In the genomic region with DNA sequence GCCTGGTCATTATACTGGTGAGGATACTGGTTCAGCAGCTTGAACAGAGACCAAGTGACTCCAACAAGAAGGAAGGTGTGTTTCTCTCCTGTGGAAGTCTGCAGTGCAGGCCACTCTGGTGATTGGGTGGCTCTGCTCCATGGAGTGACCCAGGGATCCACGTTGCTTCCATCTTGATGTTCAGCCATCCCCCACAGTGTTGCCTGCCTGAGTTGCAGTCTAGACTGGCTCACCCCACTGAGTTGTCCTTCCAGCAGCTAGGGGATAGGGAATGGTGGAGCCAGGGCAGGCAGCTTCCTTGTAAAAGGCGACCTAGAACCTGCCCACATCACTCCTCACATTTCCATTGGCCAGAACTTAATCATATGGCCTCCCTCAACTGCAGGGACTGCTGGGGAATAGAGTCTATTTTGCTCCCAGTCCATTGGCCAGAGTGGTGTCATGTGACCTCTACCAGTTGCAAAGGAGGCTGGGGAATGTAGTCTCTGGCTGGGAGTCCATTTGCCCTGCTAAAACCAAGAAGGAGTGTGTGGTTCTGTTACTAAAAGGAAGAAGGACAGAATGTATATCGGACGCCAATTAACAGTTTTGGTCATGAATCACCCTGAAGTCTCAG, we compare ENCODE assay signal across 13 cellular contexts. TPM values are rescaled to one million over a fixed set of nuclear protein-coding genes. Genes with fewer than 3 reads are reported as not detected.
DNase-seq lines count a peak whose midpoint lies in the region; ATAC-seq and TF ChIP-seq lines count a peak whose summit lies in the region.
"Had no signal": no experiment of that assay in that cellular context is flagged by ENCODE, and none has a peak within 500 bp of the region (broad histone marks: within the 10 kb centered on the region; RNA-seq: fewer than 3 reads in every experiment).

No MANE protein-coding gene starts in this region.

- WGBS in ovary, 3 donors: 87 to 89% (median 88%) methylated on average over 4 of the region's 4 CpGs
- WGBS in hepatocyte (ENCODE audit: low lambda C conversion rate, missing lambda C conversion rate): 93% methylated on average over 4 of the region's 4 CpGs

- no peaks in the 10 kb centered on the region for H3K4me1 Mint-ChIP-seq in MCF 10A (ENCODE audit: insufficient read depth, unreplicated experiment)
- H3K4me1 Mint-ChIP-seq in stimulated activated naive CD8-positive, alpha-beta T cell treated with anti-CD3 and anti-CD28 coated beads, Interleukin-15, amount 100 ng/mL, for 72 hours: peaks cover 5% of the 10 kb centered on the region
- H3K4me1 Mint-ChIP-seq: H9 had no signal

- POLR2A ChIA-PET in MCF 10A (lab: Yijun Ruan, JAX): interaction anchor here (0.8 kb wide), 1 partner anchor 51 kb away, joined by 3 read pairs; no protein-coding TSS in a partner anchor

- H3K4me3 ChIP-seq in breast epithelium (no peak overlapping the region), NB4 (ENCODE audit: low read depth, low read length) (no peak overlapping the region), ovary (no peak overlapping the region), hepatocyte (no peak overlapping the region)
- H3K4me3 ChIP-seq: lower lobe of right lung had no signal

- H4K20me1 ChIP-seq in hepatocyte (ENCODE audit: insufficient read depth, poor library complexity, severe bottlenecking): no peaks in the 10 kb centered on the region

- H3K4me3 Mint-ChIP-seq in MCF 10A (ENCODE audit: unreplicated experiment): no peak overlapping the region
- no peak overlapping the region for H3K4me3 Mint-ChIP-seq in stimulated activated naive CD8-positive, alpha-beta T cell treated with anti-CD3 and anti-CD28 coated beads, Interleukin-15, amount 100 ng/mL, for 72 hours
- H3K4me3 Mint-ChIP-seq: dendritic cell treated with granulocyte-macrophage colony-stimulating factor and Interleukin-4, amounts not matched to agents 40 ng/mL and 50 ng/mL, for 4 days; H9 had no signal

- BruUV-seq in MCF 10A (replicated peaks; lab: Mats Ljungman, UMichigan): no TSS peak

- CTCF ChIA-PET in MCF 10A (lab: Yijun Ruan, JAX): no interaction called here

- DNase-seq in MCF 10A (ENCODE audit: unreplicated experiment): peak; percentile 14
- DNase-seq in breast epithelium (ENCODE audit: low spot score in 2 of 2): no peak
- peak; percentile 66 for DNase-seq in NB4 (ENCODE audit: low read depth)
- DNase-seq in dermis blood vessel endothelial cell: peak; percentile 38
- no peak for DNase-seq in stimulated activated naive CD8-positive, alpha-beta T cell treated with anti-CD3 and anti-CD28 coated beads, Interleukin-15, amount 100 ng/mL, for 72 hours
- no peak for DNase-seq in HCEC 1CT
- DNase-seq in ovary: no peak
- no peak for DNase-seq in hepatocyte (ENCODE audit: low spot score)
- DNase-seq: activated CD4-positive, CD25-positive, alpha-beta regulatory T cell; H9; lower lobe of right lung; NCI-H1105 treated with DMSO at 0.1 percent for 48 hours had no signal

- TF ChIP-seq CTCF in MCF 10A (IDR thresholded peaks at IDR 0.05; ENCODE audit: unreplicated experiment) (no peak), breast epithelium (IDR thresholded peaks at IDR 0.05) (no peak), NB4 (IDR thresholded peaks at IDR 0.05; ENCODE audit: low read depth, low read length) (no peak), ovary (IDR thresholded peaks at IDR 0.05) (no peak), hepatocyte (IDR thresholded peaks at IDR 0.05; ENCODE audit: poor library complexity) (no peak)

- no peak for TF ChIP-seq EP300 in ovary (IDR thresholded peaks at IDR 0.05)

- H3K27me3 ChIP-seq in breast epithelium (no peaks in the 10 kb centered on the region), ovary (no peaks in the 10 kb centered on the region), hepatocyte (no peaks in the 10 kb centered on the region)

- no peaks in the 10 kb centered on the region for H3K9me2 ChIP-seq in hepatocyte (replicated peaks; ENCODE audit: insufficient read depth)

- no peaks in the 10 kb centered on the region for H3K27me3 Mint-ChIP-seq in MCF 10A (ENCODE audit: insufficient read depth, unreplicated experiment)
- no peaks in the 10 kb centered on the region for H3K27me3 Mint-ChIP-seq in stimulated activated naive CD8-positive, alpha-beta T cell treated with anti-CD3 and anti-CD28 coated beads, Interleukin-15, amount 100 ng/mL, for 72 hours
- H3K27me3 Mint-ChIP-seq: dendritic cell treated with granulocyte-macrophage colony-stimulating factor and Interleukin-4, amounts not matched to agents 40 ng/mL and 50 ng/mL, for 4 days had no signal

- H3K9me3 Mint-ChIP-seq in MCF 10A (ENCODE audit: unreplicated experiment): peaks cover 10% of the 10 kb centered on the region
- H3K9me3 Mint-ChIP-seq in stimulated activated naive CD8-positive, alpha-beta T cell treated with anti-CD3 and anti-CD28 coated beads, Interleukin-15, amount 100 ng/mL, for 72 hours: peaks cover 4 to 14% of the 10 kb centered on the region in 2 donors

- no peak overlapping the region for H3K27ac Mint-ChIP-seq in MCF 10A (ENCODE audit: low read depth, unreplicated experiment)
- no peak overlapping the region for H3K27ac Mint-ChIP-seq in stimulated activated naive CD8-positive, alpha-beta T cell treated with anti-CD3 and anti-CD28 coated beads, Interleukin-15, amount 100 ng/mL, for 72 hours
- H3K27ac Mint-ChIP-seq: dendritic cell treated with granulocyte-macrophage colony-stimulating factor and Interleukin-4, amounts not matched to agents 40 ng/mL and 50 ng/mL, for 4 days had no signal

- peaks cover 0 to 7% of the 10 kb centered on the region in 2 donors for H3K9me3 ChIP-seq in breast epithelium
- no peaks in the 10 kb centered on the region for H3K9me3 ChIP-seq in ovary
- H3K9me3 ChIP-seq in hepatocyte (ENCODE audit: low read depth): no peaks in the 10 kb centered on the region
- H3K9me3 ChIP-seq: lower lobe of right lung had no signal

- peak; percentile 56 for ATAC-seq in stimulated activated naive CD8-positive, alpha-beta T cell treated with anti-CD3 and anti-CD28 coated beads, Interleukin-15, amount 100 ng/mL, for 72 hours
- ATAC-seq: lower lobe of right lung had no signal

- intact Hi-C loops in MCF 10A (cut with micrococcal nuclease): no loop called here
- intact Hi-C loops in breast epithelium (cut with DNase I; ENCODE audit: low total_unique reads): no loop called here
- intact Hi-C loops in ovary (cut with DNase I): no loop called here

- no peaks in the 10 kb centered on the region for H3K4me1 ChIP-seq in breast epithelium
- no peaks in the 10 kb centered on the region for H3K4me1 ChIP-seq in ovary (ENCODE audit: insufficient read depth)
- no peaks in the 10 kb centered on the region for H3K4me1 ChIP-seq in hepatocyte (ENCODE audit: insufficient read depth)
- H3K4me1 ChIP-seq: lower lobe of right lung had no signal

- TF ChIP-seq POLR2A in breast epithelium (IDR thresholded peaks at IDR 0.05) (no peak), NB4 (IDR thresholded peaks at IDR 0.05; ENCODE audit: extremely low read depth, insufficient read length) (no peak), ovary (IDR thresholded peaks at IDR 0.05) (no peak)

- no peaks in the 10 kb centered on the region for H3K36me3 ChIP-seq in breast epithelium
- H3K36me3 ChIP-seq in ovary: no peaks in the 10 kb centered on the region
- no peaks in the 10 kb centered on the region for H3K36me3 ChIP-seq in hepatocyte (replicated peaks; ENCODE audit: insufficient read depth, low read depth)

- H3K79me2 ChIP-seq in hepatocyte: no peaks in the 10 kb centered on the region

- no peak overlapping the region for H3K4me2 ChIP-seq in hepatocyte

- H2AFZ ChIP-seq in hepatocyte: no peak overlapping the region

- no peak overlapping the region for H3K27ac ChIP-seq in breast epithelium
- no peak overlapping the region for H3K27ac ChIP-seq in ovary
- no peak overlapping the region for H3K27ac ChIP-seq in hepatocyte
- H3K27ac ChIP-seq: lower lobe of right lung had no signal

- peaks cover 9% of the 10 kb centered on the region for H3K36me3 Mint-ChIP-seq in MCF 10A (ENCODE audit: insufficient read depth, unreplicated experiment)

RNA-seq across cellular contexts. Expression of gene MAN2B2, which starts 8.0 kb away (rescaled TPM):
- 12.5 and 13.9 TPM in 2 replicates for total RNA-seq in MCF 10A (2022)
- 10 to 100 TPM; 18.7 to 49.8 (median 19.6) TPM for total RNA-seq in breast epithelium
- total RNA-seq in dermis blood vessel endothelial cell: 12.3 and 22.7 TPM in 2 replicates
- total RNA-seq in ovary: 10 to 100 TPM; 19.1 to 49.2 (median 40.4) TPM
- polyA plus RNA-seq in ovary: 10 to 100 TPM; 26.8 to 27.1 TPM
- 21.1 and 22.2 TPM in 2 replicates for total RNA-seq in hepatocyte
- polyA plus RNA-seq in hepatocyte: 21.4 and 24.0 TPM in 2 replicates

RNA-seq across cellular contexts. Expression of gene MRFAP1, which starts 57.5 kb away (rescaled TPM):
- 387 and 481 TPM in 2 replicates for total RNA-seq in MCF 10A (2022)
- total RNA-seq in breast epithelium: 100 to 1,000 TPM; 119 to 172 (median 142) TPM
- 88.2 and 147 TPM in 2 replicates for total RNA-seq in dermis blood vessel endothelial cell
- total RNA-seq in ovary: 100 to 1,000 TPM; 154 to 367 (median 300) TPM
- 100 to 1,000 TPM; 340 to 351 TPM for polyA plus RNA-seq in ovary
- 221 and 238 TPM in 2 replicates for total RNA-seq in hepatocyte
- polyA plus RNA-seq in hepatocyte: 225 and 256 TPM in 2 replicates

Comparison
In these comparisons a context has a peak if more than half of its experiments do, and no peak if none do; other contexts are left out.
1. DNase-seq: peak in MCF 10A (single experiment), NB4 (single experiment) and dermis blood vessel endothelial cell (single experiment); none in breast epithelium (0 of 2), stimulated activated naive CD8-positive, alpha-beta T cell treated with anti-CD3 and anti-CD28 coated beads, Interleukin-15, amount 100 ng/mL, for 72 hours (0 of 2), HCEC 1CT (single experiment), ovary (0 of 5) and hepatocyte (single experiment).